Comparison of ENCODE assay signal across 24 cellular contexts in the genomic region with DNA sequence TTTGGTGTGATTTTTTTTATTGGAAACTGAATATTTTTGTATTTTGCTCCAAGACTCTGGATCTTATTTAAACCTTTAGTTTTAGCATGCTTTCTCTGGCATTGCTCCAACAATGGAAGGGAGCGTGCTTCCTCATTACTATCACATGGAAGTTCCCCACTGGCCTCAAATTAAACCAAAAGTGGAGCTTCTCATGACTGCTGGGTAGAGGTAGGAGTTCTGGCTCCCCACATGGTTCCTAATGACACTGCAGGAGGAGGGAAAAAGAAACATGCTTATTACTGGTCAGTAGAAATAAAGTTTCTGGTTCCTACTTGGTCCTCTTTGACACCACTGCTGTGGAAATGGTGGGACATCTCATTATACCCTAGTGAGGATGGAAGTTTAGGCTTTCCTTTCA.
"Had no signal": no experiment of that assay in that cellular context is flagged by ENCODE, and none has a peak within 500 bp of the region (broad histone marks: within the 10 kb centered on the region; RNA-seq: fewer than 3 reads in every experiment).

No MANE protein-coding gene starts in this region.

- H3K4me1 ChIP-seq: left ventricle myocardium inferior, neural progenitor cell, sigmoid colon, testis, uterus had no signal

- H3K4me2 ChIP-seq: neural progenitor cell, smooth muscle cell had no signal

- H3K4me3 Mint-ChIP-seq: activated CD8-positive, alpha-beta T cell treated with anti-CD3 and anti-CD28 coated beads, Interleukin-2, amount 10 ng/mL, durations not matched to agents 7 days and 5 days; activated naive CD8-positive, alpha-beta T cell treated with anti-CD3 and anti-CD28 coated beads, Interleukin-2, amount 50 U/mL, for 24 hours; activated T-helper 1 cell treated with anti-CD3 and anti-CD28 coated beads, Interleukin-12 subunit alpha, Interleukin-12 subunit beta, Interleukin-2, Interleukin-4 antibody, amounts not matched to agents 30 ng/mL and 10 ng/mL and 1 ng/mL, durations not matched to agents 14 hours and 24 hours and 36 hours; mesothelial cell of epicardium; naive thymus-derived CD8-positive, alpha-beta T cell; neural progenitor cell; stimulated activated naive B cell treated with anti-CD40 and anti-IgM and Interleukin-4, amounts not matched to agents 10 μg/mL and 1 μg/mL and 100 μg/mL, for 72 hours had no signal

- H3K4me3 ChIP-seq: left ventricle myocardium inferior, neural progenitor cell, sigmoid colon, smooth muscle cell, testis, uterus had no signal

- H3K27me3 Mint-ChIP-seq: activated naive CD8-positive, alpha-beta T cell treated with anti-CD3 and anti-CD28 coated beads, Interleukin-2, amount 50 U/mL, for 24 hours; naive thymus-derived CD8-positive, alpha-beta T cell; stimulated activated naive B cell treated with anti-CD40 and anti-IgM and Interleukin-4, amounts not matched to agents 10 μg/mL and 1 μg/mL and 100 μg/mL, for 72 hours had no signal

- H2AFZ ChIP-seq: neural progenitor cell had no signal

- H3K36me3 ChIP-seq: left ventricle myocardium inferior, neural progenitor cell, sigmoid colon, uterus, WERI-Rb-1 had no signal

- H3K27me3 ChIP-seq: neural progenitor cell, sigmoid colon, testis, uterus had no signal

- DNase-seq: activated CD4-positive, alpha-beta T cell treated with anti-CD3 and anti-CD28 coated beads for 1 hour; activated CD4-positive, alpha-beta T cell treated with anti-CD3 and anti-CD28 coated beads, Interleukin-2, amount 50 U/mL, for 1 hour; activated CD8-positive, alpha-beta T cell treated with anti-CD3 and anti-CD28 coated beads, Interleukin-2, amount 10 ng/mL, durations not matched to agents 7 days and 5 days; activated gamma-delta T cell; activated naive CD4-positive, alpha-beta T cell treated with anti-CD3 and anti-CD28 coated beads, Interleukin-2, amount 50 U/mL, for 16 hours; activated naive CD8-positive, alpha-beta T cell treated with anti-CD3 and anti-CD28 coated beads, Interleukin-2, amount 50 U/mL, for 24 hours; cerebellar nuclear complex; cortex of kidney; hippocampal formation; left ventricle myocardium inferior; naive thymus-derived CD8-positive, alpha-beta T cell; retina; sigmoid colon; stimulated activated CD4-positive, alpha-beta T cell treated with anti-CD3 and anti-CD28 coated beads, Interleukin-15, amount 100 ng/mL, for 24 hours; stimulated activated CD8-positive, alpha-beta memory T cell treated with anti-CD3 and anti-CD28 coated beads, Interleukin-4, amount 100 ng/mL, for 48 hours; stimulated activated naive B cell treated with anti-CD40 and anti-IgM and Interleukin-4, amounts not matched to agents 10 μg/mL and 1 μg/mL and 100 μg/mL, for 72 hours; testis; trophoblast cell; uterus; WERI-Rb-1 had no signal

- H3K9me3 Mint-ChIP-seq: neural progenitor cell had no signal

- H3K27ac Mint-ChIP-seq: activated CD8-positive, alpha-beta T cell treated with anti-CD3 and anti-CD28 coated beads, Interleukin-2, amount 10 ng/mL, durations not matched to agents 7 days and 5 days; activated naive CD8-positive, alpha-beta T cell treated with anti-CD3 and anti-CD28 coated beads, Interleukin-2, amount 50 U/mL, for 24 hours; activated T-helper 1 cell treated with anti-CD3 and anti-CD28 coated beads, Interleukin-12 subunit alpha, Interleukin-12 subunit beta, Interleukin-2, Interleukin-4 antibody, amounts not matched to agents 30 ng/mL and 10 ng/mL and 1 ng/mL, durations not matched to agents 14 hours and 24 hours and 36 hours; mesothelial cell of epicardium; naive thymus-derived CD8-positive, alpha-beta T cell; neural progenitor cell; stimulated activated naive B cell treated with anti-CD40 and anti-IgM and Interleukin-4, amounts not matched to agents 10 μg/mL and 1 μg/mL and 100 μg/mL, for 72 hours had no signal

- ATAC-seq: activated CD8-positive, alpha-beta T cell treated with anti-CD3 and anti-CD28 coated beads, Interleukin-2, amount 10 ng/mL, durations not matched to agents 7 days and 5 days; activated naive CD8-positive, alpha-beta T cell treated with anti-CD3 and anti-CD28 coated beads, Interleukin-2, amount 50 U/mL, for 24 hours; naive thymus-derived CD8-positive, alpha-beta T cell; stimulated activated naive B cell treated with anti-CD40 and anti-IgM and Interleukin-4, amounts not matched to agents 10 μg/mL and 1 μg/mL and 100 μg/mL, for 72 hours had no signal

- H3K27ac ChIP-seq: left ventricle myocardium inferior, neural progenitor cell, sigmoid colon, testis, uterus, WERI-Rb-1 had no signal

- H3K36me3 Mint-ChIP-seq: mesothelial cell of epicardium; neural progenitor cell; stimulated activated naive B cell treated with anti-CD40 and anti-IgM and Interleukin-4, amounts not matched to agents 10 μg/mL and 1 μg/mL and 100 μg/mL, for 72 hours had no signal

- H3K4me1 Mint-ChIP-seq: activated naive CD8-positive, alpha-beta T cell treated with anti-CD3 and anti-CD28 coated beads, Interleukin-2, amount 50 U/mL, for 24 hours; mesothelial cell of epicardium; naive thymus-derived CD8-positive, alpha-beta T cell; neural progenitor cell; stimulated activated naive B cell treated with anti-CD40 and anti-IgM and Interleukin-4, amounts not matched to agents 10 μg/mL and 1 μg/mL and 100 μg/mL, for 72 hours had no signal
